In genomic region chr17:45311762-45312476, GRCh38 we compare ENCODE assay signal across 8 cellular contexts. TPM values are rescaled to one million over a fixed set of nuclear protein-coding genes. Genes with fewer than 3 reads are reported as not detected.
DNase-seq lines count a peak whose midpoint lies in the region; TF ChIP-seq lines count a peak whose summit lies in the region.

No MANE protein-coding gene starts in this region.

- H3K9me2 ChIP-seq in Karpas-422 (replicated peaks; ENCODE audit: insufficient read depth, low read length), result no peaks in the 10 kb centered on the region

- peak overlapping the region; percentile 74 for H3K27ac Mint-ChIP-seq in progenitor cell of endocrine pancreas

- H3K4me2 ChIP-seq in Karpas-422 (ENCODE audit: low read depth, low read length, poor library complexity, severe bottlenecking), result peak overlapping the region; percentile 90

- peaks cover 92% of the 10 kb centered on the region for H3K79me2 ChIP-seq in Karpas-422 (ENCODE audit: low read length)

- peaks cover 50% of the 10 kb centered on the region for H3K4me1 Mint-ChIP-seq in progenitor cell of endocrine pancreas (ENCODE audit: low read depth)

- H3K36me3 Mint-ChIP-seq in progenitor cell of endocrine pancreas (ENCODE audit: insufficient read depth), result peaks cover 2% of the 10 kb centered on the region

- DNase-seq in Karpas-422 (peak; percentile 81), epithelial cell of proximal tubule (ENCODE audit: low read depth) (peak; percentile 86), progenitor cell of endocrine pancreas (ENCODE audit: low spot score, unreplicated experiment) (no peak), ureter (ENCODE audit: low spot score) (peak; percentile 76), NCI-H1417 (lab: John Stamatoyannopoulos, UW) (no peak), NCI-H1436 (lab: John Stamatoyannopoulos, UW) (no peak)
- peak; percentile 88 for DNase-seq in activated CD8-positive, alpha-beta memory T cell treated with anti-CD3 and anti-CD28 coated beads for 24 hours

- H4K20me1 ChIP-seq in Karpas-422 (ENCODE audit: insufficient read depth, low read depth, low read length), result peaks cover 13% of the 10 kb centered on the region; the same call in 1 of the 2 replicates

- no peaks in the 10 kb centered on the region for H3K27me3 Mint-ChIP-seq in progenitor cell of endocrine pancreas

- no peak overlapping the region for H2AFZ ChIP-seq in Karpas-422 (ENCODE audit: low read length)

- no peaks in the 10 kb centered on the region for H3K27me3 ChIP-seq in Karpas-422 (ENCODE audit: low read length)

- TF ChIP-seq POLR2A in GM15510 (IDR thresholded peaks at IDR 0.05; ENCODE audit: borderline replicate concordance, extremely low read depth, insufficient read length), result peak; percentile 25

- peaks cover 85% of the 10 kb centered on the region for H3K4me1 ChIP-seq in Karpas-422 (ENCODE audit: low read length)

- peak overlapping the region; percentile 24 for H3K4me3 Mint-ChIP-seq in progenitor cell of endocrine pancreas (ENCODE audit: low read depth)

- H3K4me3 ChIP-seq in Karpas-422 (ENCODE audit: low read length) (peak overlapping the region; percentile 91; the same call in 1 of the 2 replicates), epithelial cell of proximal tubule (ENCODE audit: low read depth, low read length) (peak overlapping the region; percentile 24)

- peak overlapping the region; percentile 94 for H3K9ac ChIP-seq in Karpas-422 (ENCODE audit: low read length)

- H3K27ac ChIP-seq in Karpas-422 (ENCODE audit: low read length), result peak overlapping the region; percentile 95

- no peaks in the 10 kb centered on the region for H3K9me3 ChIP-seq in Karpas-422 (ENCODE audit: low read length)

- TF ChIP-seq CTCF in epithelial cell of proximal tubule (conservative IDR thresholded peaks at IDR 0.05; ENCODE audit: low read depth, low read length) (no peak), progenitor cell of endocrine pancreas (IDR thresholded peaks at IDR 0.05; ENCODE audit: unreplicated experiment) (no peak)

- H3K9me3 Mint-ChIP-seq in progenitor cell of endocrine pancreas (ENCODE audit: low read depth), result no peaks in the 10 kb centered on the region

- H3K36me3 ChIP-seq in Karpas-422 (ENCODE audit: insufficient read depth, low read length), result peaks cover 34% of the 10 kb centered on the region; the same call in 1 of the 2 replicates

RNA-seq across cellular contexts. Expression of gene MAP3K14, which starts 4.9 kb away (rescaled TPM):
- 7.6 and 12.0 TPM in 2 replicates for total RNA-seq in Karpas-422 (2014; rRNA removed; shearing (Covaris generic); ENCODE audit: low replicate concordance)
- total RNA-seq in epithelial cell of proximal tubule, result 6.6 and 9.5 TPM in 2 replicates
- 7.8 and 8.7 TPM in 2 replicates for total RNA-seq in progenitor cell of endocrine pancreas
- total RNA-seq in ureter, result 18.7 TPM

RNA-seq across cellular contexts. Expression of gene SPATA32, which starts 50.0 kb away (rescaled TPM):
- total RNA-seq in Karpas-422 (2014; rRNA removed; shearing (Covaris generic); ENCODE audit: low replicate concordance), result not detected in 2 replicates
- not detected in 2 replicates for total RNA-seq in epithelial cell of proximal tubule
- total RNA-seq in progenitor cell of endocrine pancreas, result 0.24 TPM in 1 of 2 replicates, not detected in the other
- not detected for total RNA-seq in ureter

Comparison
In these comparisons a context has a peak if more than half of its experiments do, and no peak if none do; other contexts are left out.
1. DNase-seq: peak in Karpas-422 (single experiment), activated CD8-positive, alpha-beta memory T cell treated with anti-CD3 and anti-CD28 coated beads for 24 hours (single experiment), epithelial cell of proximal tubule (single experiment) and ureter (single experiment); none in progenitor cell of endocrine pancreas (single experiment), NCI-H1417 (0 of 3) and NCI-H1436 (single experiment).